27 cellular contexts compared by ENCODE assay signal in genomic region chrX:48584698-48585097, GRCh38.
"Had no signal": no experiment of that assay in that cellular context is flagged by ENCODE, and none has a peak within 500 bp of the region (broad histone marks: within the 10 kb centered on the region; RNA-seq: fewer than 3 reads in every experiment).

No MANE protein-coding gene starts in this region.

- DNase-seq: cortex of kidney; effector CD8-positive, alpha-beta T cell; effector memory CD8-positive, alpha-beta T cell; endodermal cell; erythroblast; esophagus squamous epithelium; foreskin fibroblast; foreskin melanocyte; gastrocnemius medialis; glutamatergic neuron; head of caudate nucleus; heart right ventricle; hippocampal formation; left cardiac atrium; left lung; left ventricle myocardium superior; lower lobe of right lung; mesenchymal stem cell; mucosa of descending colon; naive B cell had no signal

- H3K4me3 Mint-ChIP-seq: dendritic cell treated with granulocyte-macrophage colony-stimulating factor and Interleukin-4, amounts not matched to agents 40 ng/mL and 50 ng/mL, for 4 days; effector memory CD8-positive, alpha-beta T cell; endodermal cell; mesothelial cell of epicardium; naive B cell had no signal

- ATAC-seq: effector memory CD8-positive, alpha-beta T cell; esophagus mucosa; gastrocnemius medialis; heart right ventricle; left cardiac atrium; left lung; left ventricle myocardium superior; lower lobe of right lung; mucosa of descending colon had no signal

- H3K4me1 Mint-ChIP-seq: mesothelial cell of epicardium had no signal

- H3K4me3 ChIP-seq: esophagus squamous epithelium, gastrocnemius medialis, heart right ventricle, left lung, lower lobe of right lung, mucosa of descending colon had no signal

- H3K27ac Mint-ChIP-seq: dendritic cell treated with granulocyte-macrophage colony-stimulating factor and Interleukin-4, amounts not matched to agents 40 ng/mL and 50 ng/mL, for 4 days; effector memory CD8-positive, alpha-beta T cell; endodermal cell; mesothelial cell of epicardium had no signal

- H3K9me3 Mint-ChIP-seq: dendritic cell treated with granulocyte-macrophage colony-stimulating factor and Interleukin-4, amounts not matched to agents 40 ng/mL and 50 ng/mL, for 4 days; effector memory CD8-positive, alpha-beta T cell had no signal

- H3K27me3 Mint-ChIP-seq: dendritic cell treated with granulocyte-macrophage colony-stimulating factor and Interleukin-4, amounts not matched to agents 40 ng/mL and 50 ng/mL, for 4 days; effector memory CD8-positive, alpha-beta T cell; naive B cell had no signal

- H3K36me3 ChIP-seq: gastrocnemius medialis had no signal

- H3K4me1 ChIP-seq: gastrocnemius medialis, left lung, lower lobe of right lung had no signal

- FAIRE-seq: endometrium, islet of Langerhans, keratinocyte had no signal

- H3K27me3 ChIP-seq: esophagus squamous epithelium, gastrocnemius medialis, heart right ventricle, left lung had no signal

- H3K27ac ChIP-seq: epithelial cell of prostate, esophagus squamous epithelium, gastrocnemius medialis, heart right ventricle, left lung, lower lobe of right lung had no signal

- H3K9me3 ChIP-seq: esophagus squamous epithelium, gastrocnemius medialis, heart right ventricle, left lung, lower lobe of right lung, mucosa of descending colon had no signal

- H3K36me3 Mint-ChIP-seq: naive B cell had no signal
